17 cellular contexts compared by ENCODE assay signal in the genomic region with DNA sequence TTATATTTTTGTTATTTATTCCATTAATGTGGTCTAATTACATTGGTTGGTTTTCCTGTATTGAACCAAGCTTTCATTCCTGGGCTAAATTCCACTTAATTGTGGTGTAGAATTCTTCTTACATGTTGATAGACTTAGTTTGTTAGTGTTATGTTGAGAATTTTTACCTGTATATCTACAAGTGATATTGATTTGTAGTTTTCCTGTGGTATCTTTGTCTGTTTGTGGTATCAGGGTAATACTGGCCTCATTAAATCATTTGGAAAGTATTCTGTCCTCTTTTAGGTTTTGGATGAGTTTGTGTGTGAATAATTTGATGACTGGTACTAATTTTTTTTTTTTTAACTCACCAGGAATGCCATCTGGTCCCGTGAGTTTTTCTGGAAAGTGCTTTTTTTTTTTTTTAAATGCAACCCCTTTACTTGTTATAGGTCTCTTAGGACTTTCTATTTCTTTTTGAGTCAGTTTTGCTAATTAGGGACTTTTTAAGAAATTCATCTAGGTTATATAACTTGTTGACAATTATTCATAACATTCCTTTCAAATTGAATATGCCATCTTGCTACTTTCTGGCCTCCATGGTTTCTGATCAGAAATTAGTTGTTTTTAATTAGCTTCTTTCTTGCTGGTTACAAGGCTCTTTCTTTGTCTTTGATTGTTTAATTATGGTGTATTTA.
DNase-seq lines count a peak whose midpoint lies in the region; ATAC-seq and TF ChIP-seq lines count a peak whose summit lies in the region.
"Had no signal": no experiment of that assay in that cellular context is flagged by ENCODE, and none has a peak within 500 bp of the region (broad histone marks: within the 10 kb centered on the region; RNA-seq: fewer than 3 reads in every experiment).

No MANE protein-coding gene starts in this region.

- no peaks in the 10 kb centered on the region for H3K4me1 ChIP-seq in spleen
- H3K4me1 ChIP-seq in effector memory CD4-positive, alpha-beta T cell (ENCODE audit: control insufficient read depth, insufficient read depth, low read length, poor library complexity, severe bottlenecking): no peaks in the 10 kb centered on the region

- no peaks in the 10 kb centered on the region for H3K36me3 ChIP-seq in spleen
- no peaks in the 10 kb centered on the region for H3K36me3 ChIP-seq in effector memory CD4-positive, alpha-beta T cell (ENCODE audit: control insufficient read depth, insufficient read depth, low read length)
- H3K36me3 ChIP-seq: MG63 had no signal

- no peak for TF ChIP-seq POLR2A in spleen (IDR thresholded peaks at IDR 0.05)

- WGBS in spleen, 5 donors: 50 to 72% (median 60%) methylated on average over 1 of the region's 1 CpG

- H3K27ac ChIP-seq in spleen: no peak overlapping the region
- H3K27ac ChIP-seq in effector memory CD4-positive, alpha-beta T cell (ENCODE audit: insufficient read depth, low read length, poor library complexity, severe bottlenecking): no peak overlapping the region
- H3K27ac ChIP-seq: RWPE1 had no signal

- in situ Hi-C loops in GM13977 (cut with MboI; ENCODE audit: low pct_unique_long_range_greater_than_20kb, low sequenced_read_pairs, unreplicated experiment): no loop called here

- peak; percentile 86 for ATAC-seq in GM18870 (IDR thresholded peaks at IDR 0.05; ENCODE audit: unreplicated experiment)
- peak; percentile 55 for ATAC-seq in HG02870 (IDR thresholded peaks at IDR 0.05; ENCODE audit: unreplicated experiment)
- ATAC-seq in HG02938 (IDR thresholded peaks at IDR 0.05; ENCODE audit: unreplicated experiment): no peak

- TF ChIP-seq CTCF in GM13977 (IDR thresholded peaks at IDR 0.05; ENCODE audit: extremely low read depth, insufficient read depth, missing control alignments): no peak
- no peak for TF ChIP-seq CTCF in spleen (IDR thresholded peaks at IDR 0.05 in 8 of 11, conservative IDR thresholded peaks at IDR 0.05 in 3 of 11)

- intact Hi-C loops in spleen (cut with DNase I; ENCODE audit: low total_unique reads): no loop called here

- peaks cover 0 to 17% (median 8%) of the 10 kb centered on the region in 8 donors for H3K9me3 ChIP-seq in spleen
- H3K9me3 ChIP-seq in effector memory CD4-positive, alpha-beta T cell (ENCODE audit: control insufficient read depth, low read length): no peaks in the 10 kb centered on the region
- H3K9me3 ChIP-seq: MG63 had no signal

- no peak overlapping the region for H3K4me3 ChIP-seq in spleen
- no peak overlapping the region for H3K4me3 ChIP-seq in effector memory CD4-positive, alpha-beta T cell (ENCODE audit: insufficient read depth, low read depth, low read length, poor library complexity, severe bottlenecking)
- H3K4me3 ChIP-seq: MG63 had no signal

- DNase-seq in GM13977 (ENCODE audit: low spot score): peak; percentile 2
- DNase-seq in NCI-H2171 (lab: John Stamatoyannopoulos, UW): peak; percentile 37
- DNase-seq in spleen: no peak
- no peak for DNase-seq in effector memory CD4-positive, alpha-beta T cell
- no peak for DNase-seq in NCI-H2081 treated with DMSO at 0.1 percent for 48 hours (lab: John Stamatoyannopoulos, UW)
- DNase-seq: Calu3; CD4-positive, alpha-beta memory T cell; DMS53; Karpas-422; MG63; NCI-H1092; NCI-H146; NCI-H2081 had no signal

- H3K27me3 ChIP-seq in spleen (replicated peaks in 1 of 7): no peaks in the 10 kb centered on the region
- no peaks in the 10 kb centered on the region for H3K27me3 ChIP-seq in effector memory CD4-positive, alpha-beta T cell (replicated peaks; ENCODE audit: control insufficient read depth, insufficient read depth, low read length, poor library complexity, severe bottlenecking)

Comparison
In these comparisons a context has a peak if more than half of its experiments do, and no peak if none do; other contexts are left out.
1. DNase-seq: peak in GM13977 (single experiment) and NCI-H2171 (single experiment); none in spleen (single experiment), effector memory CD4-positive, alpha-beta T cell (0 of 3) and NCI-H2081 treated with DMSO at 0.1 percent for 48 hours (single experiment).